ENCODE assay signal across 8 cellular contexts in the genomic region with DNA sequence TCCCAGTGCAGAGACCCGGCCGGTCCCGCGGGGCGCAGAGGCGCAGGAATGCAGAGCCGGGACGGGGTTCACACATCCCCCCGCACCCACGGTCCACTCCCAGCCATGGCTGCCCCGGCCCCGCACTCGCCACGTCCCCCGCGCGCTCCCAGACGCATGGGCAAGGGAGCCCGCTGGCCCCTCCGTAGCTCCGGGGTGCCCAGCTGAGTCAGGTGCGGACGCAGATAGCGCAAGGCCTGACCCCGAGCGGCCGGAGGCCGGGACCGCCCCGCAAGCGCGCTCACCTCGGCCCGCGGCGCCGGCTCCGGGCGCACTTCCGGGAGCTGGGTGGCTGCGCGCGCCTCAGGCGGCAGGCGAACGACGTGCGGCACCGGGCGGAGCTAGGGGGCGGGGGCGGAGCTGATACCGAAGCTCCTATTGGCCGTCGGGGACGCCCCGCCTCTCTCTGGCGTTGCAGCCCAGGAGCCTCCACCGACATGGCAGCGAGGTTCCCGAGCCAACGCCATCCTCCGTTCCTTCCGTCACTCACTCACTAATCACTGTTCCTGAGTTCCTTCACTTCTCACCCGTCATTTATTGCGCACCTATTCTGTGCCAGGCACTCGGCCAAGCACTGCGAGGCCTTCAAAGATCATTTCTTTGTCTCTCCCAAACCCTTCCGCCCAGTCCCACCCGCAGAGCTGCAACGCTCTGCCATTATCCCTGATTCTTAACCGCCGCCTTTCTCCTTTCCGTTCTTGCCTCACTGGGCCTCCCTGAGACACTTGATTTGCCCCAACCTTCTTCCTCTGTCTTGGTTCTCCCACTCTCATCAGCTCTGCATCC. TPM values are rescaled to one million over a fixed set of nuclear protein-coding genes. Genes with fewer than 3 reads are reported as not detected.
A peak's percentile ranks its signal among the peaks of the same experiment; 100 is the strongest.
DNase-seq lines count a peak whose midpoint lies in the region; ATAC-seq and TF ChIP-seq lines count a peak whose summit lies in the region.

A gene with protein sequence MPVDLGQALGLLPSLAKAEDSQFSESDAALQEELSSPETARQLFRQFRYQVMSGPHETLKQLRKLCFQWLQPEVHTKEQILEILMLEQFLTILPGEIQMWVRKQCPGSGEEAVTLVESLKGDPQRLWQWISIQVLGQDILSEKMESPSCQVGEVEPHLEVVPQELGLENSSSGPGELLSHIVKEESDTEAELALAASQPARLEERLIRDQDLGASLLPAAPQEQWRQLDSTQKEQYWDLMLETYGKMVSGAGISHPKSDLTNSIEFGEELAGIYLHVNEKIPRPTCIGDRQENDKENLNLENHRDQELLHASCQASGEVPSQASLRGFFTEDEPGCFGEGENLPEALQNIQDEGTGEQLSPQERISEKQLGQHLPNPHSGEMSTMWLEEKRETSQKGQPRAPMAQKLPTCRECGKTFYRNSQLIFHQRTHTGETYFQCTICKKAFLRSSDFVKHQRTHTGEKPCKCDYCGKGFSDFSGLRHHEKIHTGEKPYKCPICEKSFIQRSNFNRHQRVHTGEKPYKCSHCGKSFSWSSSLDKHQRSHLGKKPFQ (minus strand): TSS at position 329 of the 825 bp plus-strand sequence. CDS start 4,646 bp downstream, outside the sequence.

- ATAC-seq in GM21737 (IDR thresholded peaks at IDR 0.05; ENCODE audit: unreplicated experiment) = peak; percentile 95
- peak; percentile 96 to 97 for ATAC-seq in naive thymus-derived CD8-positive, alpha-beta T cell
- ATAC-seq in stimulated activated naive B cell treated with anti-CD40 and anti-IgM and Interleukin-4, amounts not matched to agents 10 μg/mL and 1 μg/mL and 100 μg/mL, for 72 hours (replicated peaks) = peak; percentile 92 to 95

- H3K4me1 ChIP-seq in Peyer's patch = no peaks in the 10 kb centered on the region

- POLR2A ChIA-PET in naive thymus-derived CD8-positive, alpha-beta T cell (lab: Charles Lee) = interaction anchor here (0.5 to 7.0 kb wide), 15 partner anchors 9 to 1298 kb away, joined by 3 to 192 read pairs (median 5); a partner anchor contains a TSS

- peaks cover 0 to 4% (median 0%) of the 10 kb centered on the region in 3 donors for H3K36me3 ChIP-seq in Peyer's patch

- DNase-seq in DMS79 treated with DMSO at 0.1 percent for 48 hours (lab: John Stamatoyannopoulos, UW) (peak; percentile 63), KG1 (lab: John Stamatoyannopoulos, UW) (peak; percentile 11), Peyer's patch (peak; percentile 95 to 99 (median 99)), activated T-helper 1 cell treated with Interleukin-2 at 50 U/mL for 16 hours (ENCODE audit: low read depth) (peak; percentile 93), fibroblast of gingiva (ENCODE audit: low read depth) (peak; percentile 94)
- DNase-seq in naive thymus-derived CD8-positive, alpha-beta T cell = peak; percentile 89 to 97 (median 94)
- DNase-seq in stimulated activated naive B cell treated with anti-CD40 and anti-IgM and Interleukin-4, amounts not matched to agents 10 μg/mL and 1 μg/mL and 100 μg/mL, for 72 hours = peak; percentile 95

- no peaks in the 10 kb centered on the region for H3K27me3 Mint-ChIP-seq in naive thymus-derived CD8-positive, alpha-beta T cell
- H3K27me3 Mint-ChIP-seq in stimulated activated naive B cell treated with anti-CD40 and anti-IgM and Interleukin-4, amounts not matched to agents 10 μg/mL and 1 μg/mL and 100 μg/mL, for 72 hours = no peaks in the 10 kb centered on the region

- H3K4me1 Mint-ChIP-seq in naive thymus-derived CD8-positive, alpha-beta T cell = peaks cover 14 to 30% (median 26%) of the 10 kb centered on the region in 4 donors
- H3K4me1 Mint-ChIP-seq in stimulated activated naive B cell treated with anti-CD40 and anti-IgM and Interleukin-4, amounts not matched to agents 10 μg/mL and 1 μg/mL and 100 μg/mL, for 72 hours = peaks cover 8 to 14% of the 10 kb centered on the region in 2 donors

- peak within 1 kb of the TSS; percentile 87 to 99 (median 96) for H3K27ac Mint-ChIP-seq in naive thymus-derived CD8-positive, alpha-beta T cell
- peak within 1 kb of the TSS; percentile 96 for H3K27ac Mint-ChIP-seq in stimulated activated naive B cell treated with anti-CD40 and anti-IgM and Interleukin-4, amounts not matched to agents 10 μg/mL and 1 μg/mL and 100 μg/mL, for 72 hours

- TF ChIP-seq CTCF in Peyer's patch (IDR thresholded peaks at IDR 0.05) = no peak

- peaks cover 0 to 8% (median 0%) of the 10 kb centered on the region in 9 donors for H3K9me3 Mint-ChIP-seq in naive thymus-derived CD8-positive, alpha-beta T cell
- H3K9me3 Mint-ChIP-seq in stimulated activated naive B cell treated with anti-CD40 and anti-IgM and Interleukin-4, amounts not matched to agents 10 μg/mL and 1 μg/mL and 100 μg/mL, for 72 hours = peaks cover 2 to 4% of the 10 kb centered on the region in 2 donors

- H3K27me3 ChIP-seq in Peyer's patch = no peaks in the 10 kb centered on the region

- peak within 1 kb of the TSS; percentile 89 to 100 (median 98) for H3K4me3 Mint-ChIP-seq in naive thymus-derived CD8-positive, alpha-beta T cell
- peak within 1 kb of the TSS; percentile 87 to 98 for H3K4me3 Mint-ChIP-seq in stimulated activated naive B cell treated with anti-CD40 and anti-IgM and Interleukin-4, amounts not matched to agents 10 μg/mL and 1 μg/mL and 100 μg/mL, for 72 hours

- H3K9me3 ChIP-seq in Peyer's patch = no peaks in the 10 kb centered on the region

- peak within 1 kb of the TSS; percentile 58 to 94 (median 84) for H3K4me3 ChIP-seq in Peyer's patch

- H3K36me3 Mint-ChIP-seq in naive thymus-derived CD8-positive, alpha-beta T cell = peaks cover 0 to 9% (median 8%) of the 10 kb centered on the region in 3 donors
- H3K36me3 Mint-ChIP-seq in stimulated activated naive B cell treated with anti-CD40 and anti-IgM and Interleukin-4, amounts not matched to agents 10 μg/mL and 1 μg/mL and 100 μg/mL, for 72 hours = peaks cover 0 to 9% of the 10 kb centered on the region in 2 donors

- H3K27ac ChIP-seq in Peyer's patch = peak within 1 kb of the TSS; percentile 80 to 96 (median 92)

- peak; percentile 90 to 97 for TF ChIP-seq POLR2A in Peyer's patch (IDR thresholded peaks at IDR 0.05)

RNA-seq across cellular contexts. Expression of the gene that starts here (rescaled TPM):
- 10 to 100 TPM in 1 of 4 donors, 1 to 10 TPM in 3; 6.0 to 18.2 (median 8.8) TPM for total RNA-seq in Peyer's patch
- 10 to 100 TPM; 12.7 to 16.3 TPM for total RNA-seq in naive thymus-derived CD8-positive, alpha-beta T cell
- 1 to 10 TPM; 6.8 to 8.9 (median 6.9) TPM for polyA plus RNA-seq in naive thymus-derived CD8-positive, alpha-beta T cell

Comparison
In these comparisons a context has a peak if more than half of its experiments do, and no peak if none do; other contexts are left out.
1. Peak in every context shown above with its lines: DNase-seq, ATAC-seq, H3K4me3 ChIP-seq and H3K27ac ChIP-seq.
2. DNase-seq: peak in every context shown above with its lines; median percentile 99 in Peyer's patch; 95 in stimulated activated naive B cell treated with anti-CD40 and anti-IgM and Interleukin-4, amounts not matched to agents 10 μg/mL and 1 μg/mL and 100 μg/mL, for 72 hours; 94 in fibroblast of gingiva; 94 in naive thymus-derived CD8-positive, alpha-beta T cell; 93 in activated T-helper 1 cell treated with Interleukin-2 at 50 U/mL for 16 hours; 63 in DMS79 treated with DMSO at 0.1 percent for 48 hours; 11 in KG1.